8 cellular contexts compared by ENCODE assay signal in the genomic region with DNA sequence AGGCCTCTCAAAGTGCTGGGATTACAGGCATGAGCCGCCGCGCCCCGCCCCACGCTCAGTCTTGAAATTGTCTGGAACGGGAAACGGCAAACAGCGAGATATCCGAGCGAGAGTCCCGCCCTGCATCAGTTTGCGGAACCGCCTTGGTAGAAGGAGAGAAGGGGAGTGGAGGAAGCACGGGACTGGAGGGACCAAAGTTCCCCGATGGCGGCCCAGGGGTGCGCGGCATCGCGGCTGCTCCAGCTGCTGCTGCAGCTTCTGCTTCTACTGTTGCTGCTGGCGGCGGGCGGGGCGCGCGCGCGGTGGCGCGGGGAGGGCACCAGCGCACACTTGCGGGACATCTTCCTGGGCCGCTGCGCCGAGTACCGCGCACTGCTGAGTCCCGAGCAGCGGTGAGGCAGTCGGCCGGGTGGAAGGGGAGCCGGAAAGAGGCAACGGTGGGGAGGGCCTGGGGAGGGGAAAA. TPM values are rescaled to one million over a fixed set of nuclear protein-coding genes. Genes with fewer than 3 reads are reported as not detected.
DNase-seq lines count a peak whose midpoint lies in the region; ATAC-seq, FAIRE-seq and TF ChIP-seq lines count a peak whose summit lies in the region.

A gene with protein sequence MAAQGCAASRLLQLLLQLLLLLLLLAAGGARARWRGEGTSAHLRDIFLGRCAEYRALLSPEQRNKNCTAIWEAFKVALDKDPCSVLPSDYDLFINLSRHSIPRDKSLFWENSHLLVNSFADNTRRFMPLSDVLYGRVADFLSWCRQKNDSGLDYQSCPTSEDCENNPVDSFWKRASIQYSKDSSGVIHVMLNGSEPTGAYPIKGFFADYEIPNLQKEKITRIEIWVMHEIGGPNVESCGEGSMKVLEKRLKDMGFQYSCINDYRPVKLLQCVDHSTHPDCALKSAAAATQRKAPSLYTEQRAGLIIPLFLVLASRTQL (plus strand): TSS at position 125 of the 463 bp plus-strand sequence. CDS start 80 bp downstream, at position 205.

- TF ChIP-seq CTCF in activated CD8-positive, alpha-beta T cell treated with anti-CD3 and anti-CD28 coated beads for 36 hours (IDR thresholded peaks at IDR 0.05): no peak

- FAIRE-seq in GM19239 (lab: Jason Lieb, UNC): peak; percentile 54

- H3K9me3 Mint-ChIP-seq in activated CD8-positive, alpha-beta T cell treated with anti-CD3 and anti-CD28 coated beads for 36 hours: no peaks in the 10 kb centered on the region
- H3K9me3 Mint-ChIP-seq in effector memory CD8-positive, alpha-beta T cell: no peaks in the 10 kb centered on the region
- peaks cover 9% of the 10 kb centered on the region for H3K9me3 Mint-ChIP-seq in memory B cell

- intact Hi-C loops in activated CD8-positive, alpha-beta T cell treated with anti-CD3 and anti-CD28 coated beads for 36 hours (cut with micrococcal nuclease): no loop called here

- H3K27me3 Mint-ChIP-seq in activated CD8-positive, alpha-beta T cell treated with anti-CD3 and anti-CD28 coated beads for 36 hours: peaks cover 21% of the 10 kb centered on the region
- peaks cover 12 to 30% of the 10 kb centered on the region in 2 donors for H3K27me3 Mint-ChIP-seq in effector memory CD8-positive, alpha-beta T cell
- peaks cover 20% of the 10 kb centered on the region for H3K27me3 Mint-ChIP-seq in memory B cell

- H3K36me3 Mint-ChIP-seq in activated CD8-positive, alpha-beta T cell treated with anti-CD3 and anti-CD28 coated beads for 36 hours (ENCODE audit: low read depth): no peaks in the 10 kb centered on the region
- peaks cover 3% of the 10 kb centered on the region for H3K36me3 Mint-ChIP-seq in effector memory CD8-positive, alpha-beta T cell (ENCODE audit: insufficient read depth)
- no peaks in the 10 kb centered on the region for H3K36me3 Mint-ChIP-seq in memory B cell

- peak within 1 kb of the TSS; percentile 75 for H3K4me3 Mint-ChIP-seq in activated CD8-positive, alpha-beta T cell treated with anti-CD3 and anti-CD28 coated beads for 36 hours
- peak within 1 kb of the TSS; percentile 86 to 87 for H3K4me3 Mint-ChIP-seq in effector memory CD8-positive, alpha-beta T cell
- H3K4me3 Mint-ChIP-seq in memory B cell: peak within 1 kb of the TSS; percentile 89

- DNase-seq in GM19239 (ENCODE audit: insufficient read length, low spot score) (peak; percentile 29), KG1 (lab: John Stamatoyannopoulos, UW) (peak; percentile 23), memory B cell (ENCODE audit: low spot score in 2 of 2) (peak; percentile 49 to 63), NCI-H526 treated with DMSO at 0.1 percent for 48 hours (lab: John Stamatoyannopoulos, UW) (no peak)
- DNase-seq in activated CD8-positive, alpha-beta T cell treated with anti-CD3 and anti-CD28 coated beads for 36 hours: peak; percentile 59
- peak; percentile 35 to 46 (median 39) for DNase-seq in effector memory CD8-positive, alpha-beta T cell
- DNase-seq in stimulated activated CD8-positive, alpha-beta memory T cell treated with anti-CD3 and anti-CD28 coated beads, Interleukin-4, amount 100 ng/mL, for 24 hours (ENCODE audit: low read depth): peak; percentile 22

- ATAC-seq in activated CD8-positive, alpha-beta T cell treated with anti-CD3 and anti-CD28 coated beads for 36 hours: peak; percentile 81
- ATAC-seq in effector memory CD8-positive, alpha-beta T cell (replicated peaks): peak; percentile 85
- peak; percentile 92 for ATAC-seq in memory B cell (ENCODE audit: low read depth)
- ATAC-seq in HG02938 (IDR thresholded peaks at IDR 0.05; ENCODE audit: unreplicated experiment): no peak

- POLR2A ChIA-PET in activated CD8-positive, alpha-beta T cell treated with anti-CD3 and anti-CD28 coated beads for 36 hours (lab: Charles Lee): interaction anchor here (0.8 to 1.0 kb wide), 2 partner anchors 10 to 53 kb away, joined by 3 read pairs; no protein-coding TSS in a partner anchor

- CTCF ChIA-PET in activated CD8-positive, alpha-beta T cell treated with anti-CD3 and anti-CD28 coated beads for 36 hours (lab: Charles Lee): interaction anchor here (1.0 to 1.2 kb wide), 2 partner anchors 45 to 51 kb away, joined by 3 read pairs; no protein-coding TSS in a partner anchor

- H3K27ac Mint-ChIP-seq in activated CD8-positive, alpha-beta T cell treated with anti-CD3 and anti-CD28 coated beads for 36 hours: peak within 1 kb of the TSS; percentile 12
- peak within 1 kb of the TSS; percentile 30 to 88 for H3K27ac Mint-ChIP-seq in effector memory CD8-positive, alpha-beta T cell
- no peak within 1 kb of the TSS for H3K27ac Mint-ChIP-seq in memory B cell

- H3K4me1 Mint-ChIP-seq in activated CD8-positive, alpha-beta T cell treated with anti-CD3 and anti-CD28 coated beads for 36 hours (ENCODE audit: low read depth): peaks cover 3% of the 10 kb centered on the region
- peaks cover 15 to 17% of the 10 kb centered on the region in 2 donors for H3K4me1 Mint-ChIP-seq in effector memory CD8-positive, alpha-beta T cell (ENCODE audit: low read depth in 2 of 2)
- peaks cover 15% of the 10 kb centered on the region for H3K4me1 Mint-ChIP-seq in memory B cell

RNA-seq across cellular contexts. Expression of the gene that starts here (rescaled TPM):
- total RNA-seq in activated CD8-positive, alpha-beta T cell treated with anti-CD3 and anti-CD28 coated beads for 36 hours: under 1 TPM; 0.20 to 0.65 TPM

Comparison
In these comparisons a context has a peak if more than half of its experiments do, and no peak if none do; other contexts are left out.
1. Peak in DNase-seq and ATAC-seq in activated CD8-positive, alpha-beta T cell treated with anti-CD3 and anti-CD28 coated beads for 36 hours; RNA of the gene not detected or under 1 TPM.